8 cellular contexts compared by ENCODE assay signal in the genomic region with DNA sequence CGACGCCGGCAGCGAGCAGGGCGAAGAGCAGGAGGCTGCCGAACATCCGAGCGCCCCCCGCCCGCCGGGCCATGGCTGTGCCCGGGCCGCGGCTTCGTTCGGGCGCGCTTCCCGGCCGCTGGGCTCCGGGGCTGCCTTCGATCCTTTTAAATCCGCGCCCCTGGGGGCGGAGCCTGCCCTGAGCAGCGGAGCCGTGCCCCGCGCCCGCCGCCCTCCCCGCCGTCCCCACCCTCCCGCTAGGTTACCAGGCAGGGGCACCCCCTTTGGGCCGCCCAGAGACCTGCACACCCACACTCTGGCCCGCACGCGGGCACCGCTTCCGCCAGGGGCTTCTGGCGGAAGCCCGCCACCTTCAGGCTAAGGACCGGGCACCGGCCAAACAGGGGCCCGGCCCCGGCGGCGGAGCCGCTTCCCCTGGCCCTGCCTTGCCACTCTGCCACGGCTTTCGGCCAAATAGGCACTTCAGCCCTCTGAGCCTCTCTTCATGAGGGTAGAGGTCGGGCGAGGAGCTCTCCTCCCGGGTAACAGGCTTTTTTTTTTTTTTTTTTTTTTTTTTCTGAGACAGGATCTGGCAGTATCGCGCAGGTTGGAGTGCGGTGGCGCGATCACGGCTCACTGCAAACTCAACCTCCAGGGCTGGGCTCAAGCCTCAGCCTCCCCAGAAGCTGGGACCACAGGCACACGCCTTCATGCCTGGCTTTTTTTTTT. TPM values are rescaled to one million over a fixed set of nuclear protein-coding genes. Genes with fewer than 3 reads are reported as not detected.
DNase-seq lines count a peak whose midpoint lies in the region; ATAC-seq and TF ChIP-seq lines count a peak whose summit lies in the region.

A gene with protein sequence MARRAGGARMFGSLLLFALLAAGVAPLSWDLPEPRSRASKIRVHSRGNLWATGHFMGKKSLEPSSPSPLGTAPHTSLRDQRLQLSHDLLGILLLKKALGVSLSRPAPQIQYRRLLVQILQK (minus strand): TSS at position 120 of the 708 bp plus-strand sequence. CDS start 47 bp downstream, at position 73.

- POLR2A ChIA-PET in HEK293 (lab: Yijun Ruan, JAX) = interaction anchor here (0.5 to 2.6 kb wide), 11 partner anchors 23 to 512 kb away, joined by 3 to 12 read pairs (median 4); a partner anchor contains a TSS
- POLR2A ChIA-PET in activated naive CD8-positive, alpha-beta T cell treated with anti-CD3 and anti-CD28 coated beads, Interleukin-2, amount 10 ng/mL, durations not matched to agents 7 days and 5 days (lab: Charles Lee) = interaction anchor here (0.9 to 2.0 kb wide), 5 partner anchors 26 to 89 kb away, joined by 3 to 17 read pairs (median 4); a partner anchor contains a TSS

- WGBS in trophoblast cell (ENCODE audit: extremely low coverage, insufficient coverage, insufficient read length) = no CpG with 5 or more reads among the region's 61 CpGs
- 2% methylated on average over 22 to 51 of the region's 61 CpGs for whole genome bisulfite sequencing in tibial nerve, 2 donors

- CTCF ChIA-PET in HEK293 (lab: Yijun Ruan, JAX) = interaction anchor here (0.6 to 2.0 kb wide), 28 partner anchors 9 to 273 kb away, joined by 3 to 9 read pairs (median 4); no protein-coding TSS in a partner anchor

- peaks cover 8% of the 10 kb centered on the region for H3K79me2 ChIP-seq in trophoblast cell (ENCODE audit: control insufficient read depth, insufficient read depth, low read length, poor library complexity)

- peak within 1 kb of the TSS; percentile 80 for H3K14ac ChIP-seq in trophoblast cell (ENCODE audit: low read length)

- peak within 1 kb of the TSS; percentile 56 for H2AFZ ChIP-seq in trophoblast cell (ENCODE audit: insufficient read depth, low read length, poor library complexity)

- peaks cover 14% of the 10 kb centered on the region for H3K4me1 Mint-ChIP-seq in activated naive CD8-positive, alpha-beta T cell treated with anti-CD3 and anti-CD28 coated beads, Interleukin-2, amount 10 ng/mL, durations not matched to agents 7 days and 5 days

- H3K79me1 ChIP-seq in trophoblast cell (ENCODE audit: low read length) = peaks cover 8% of the 10 kb centered on the region

- DNase-seq in GM06990 (ENCODE audit: extremely low read depth, insufficient read length) (peak; percentile 89), MV-4-11 (lab: John Stamatoyannopoulos, UW) (peak; percentile 78), SKM-1 treated with dmso at 0.1 percent for 144 hours (lab: John Stamatoyannopoulos, UW; ENCODE audit: unreplicated experiment) (peak; percentile 83), cardiac muscle cell (ENCODE audit: low read depth in 1 of 2, low spot score in 1 of 2) (peak; percentile 71 to 91), trophoblast cell (peak; percentile 56 to 68), tibial nerve (ENCODE audit: low spot score in 2 of 2) (peak; percentile 39 to 56)
- DNase-seq in activated naive CD8-positive, alpha-beta T cell treated with anti-CD3 and anti-CD28 coated beads, Interleukin-2, amount 10 ng/mL, durations not matched to agents 7 days and 5 days = peak; percentile 86

- peak within 1 kb of the TSS; percentile 32 for H3K18ac ChIP-seq in trophoblast cell (ENCODE audit: low read length)

- H4K91ac ChIP-seq in trophoblast cell (ENCODE audit: low read depth, low read length) = peak within 1 kb of the TSS; percentile 69

- H3K27me3 ChIP-seq in GM06990 (replicated peaks; ENCODE audit: control insufficient read depth, insufficient read depth, low read length) = no peaks in the 10 kb centered on the region
- H3K27me3 ChIP-seq in cardiac muscle cell = no peaks in the 10 kb centered on the region
- H3K27me3 ChIP-seq in trophoblast cell (ENCODE audit: insufficient read depth, low read length) = no peaks in the 10 kb centered on the region
- no peaks in the 10 kb centered on the region for H3K27me3 ChIP-seq in tibial nerve

- H3K4me1 ChIP-seq in HEK293 (ENCODE audit: control insufficient read depth, insufficient read depth, low read length) (peaks cover 14% of the 10 kb centered on the region), cardiac muscle cell (ENCODE audit: low read depth) (peaks cover 16% of the 10 kb centered on the region), trophoblast cell (ENCODE audit: control insufficient read depth in 1 of 2, insufficient read depth in 2 of 2, low read length in 2 of 2) (peaks cover 7% of the 10 kb centered on the region in 2 experiments), tibial nerve (peaks cover 0 to 38% (median 12%) of the 10 kb centered on the region in 4 donors)

- peak within 1 kb of the TSS; percentile 74 for H3K9ac ChIP-seq in trophoblast cell (ENCODE audit: low read length)

- peak within 1 kb of the TSS; percentile 84 for H3K4me2 ChIP-seq in trophoblast cell (ENCODE audit: low read length)

- peak within 1 kb of the TSS; percentile 60 for H4K12ac ChIP-seq in trophoblast cell (ENCODE audit: low read depth, low read length)

- peak within 1 kb of the TSS; percentile 8 for H2BK120ac ChIP-seq in trophoblast cell (ENCODE audit: insufficient read depth, low read length, poor library complexity)

- no peak for TF ChIP-seq POLR2A in tibial nerve (IDR thresholded peaks at IDR 0.05)

- TF ChIP-seq EP300 in tibial nerve (IDR thresholded peaks at IDR 0.05) = no peak

- ATAC-seq in activated naive CD8-positive, alpha-beta T cell treated with anti-CD3 and anti-CD28 coated beads, Interleukin-2, amount 10 ng/mL, durations not matched to agents 7 days and 5 days (ENCODE audit: low read depth) = peak; percentile 71

- peak within 1 kb of the TSS; percentile 46; the same call in 1 of the 2 replicates for H3K27ac ChIP-seq in HEK293 (ENCODE audit: extremely low read depth, low read depth, low read length)
- H3K27ac ChIP-seq in cardiac muscle cell = peak within 1 kb of the TSS; percentile 17
- no peak within 1 kb of the TSS for H3K27ac ChIP-seq in trophoblast cell (ENCODE audit: low read depth, low read length)
- peak within 1 kb of the TSS; percentile 75 to 93 (median 80) for H3K27ac ChIP-seq in tibial nerve

- no peak within 1 kb of the TSS for H3K4ac ChIP-seq in trophoblast cell (ENCODE audit: low read depth, low read length)

- H3K36me3 ChIP-seq in GM06990 (ENCODE audit: control insufficient read depth, insufficient read depth, low read length) = 0 out of 2 replicates have a peak, but pooled peaks cover 2% of the 10 kb centered on the region
- H3K36me3 ChIP-seq in HEK293 (ENCODE audit: control insufficient read depth in 2 of 2, insufficient read depth in 1 of 2, low read length in 2 of 2) = peaks cover 0 to 5% of the 10 kb centered on the region in 2 experiments; a peak in 2 of 3 replicates
- no peaks in the 10 kb centered on the region for H3K36me3 ChIP-seq in cardiac muscle cell
- H3K36me3 ChIP-seq in trophoblast cell (ENCODE audit: control insufficient read depth in 1 of 2, insufficient read depth in 2 of 2, low read length in 2 of 2) = peaks cover 0 to 3% of the 10 kb centered on the region in 2 experiments
- H3K36me3 ChIP-seq in tibial nerve = no peaks in the 10 kb centered on the region

- no peaks in the 10 kb centered on the region for H3K27me3 Mint-ChIP-seq in activated naive CD8-positive, alpha-beta T cell treated with anti-CD3 and anti-CD28 coated beads, Interleukin-2, amount 10 ng/mL, durations not matched to agents 7 days and 5 days

- peak within 1 kb of the TSS; percentile 80 for H3K4me3 Mint-ChIP-seq in activated naive CD8-positive, alpha-beta T cell treated with anti-CD3 and anti-CD28 coated beads, Interleukin-2, amount 10 ng/mL, durations not matched to agents 7 days and 5 days

- H3K4me3 ChIP-seq in GM06990 (replicated peaks; ENCODE audit: low read depth, low read length) (peak within 1 kb of the TSS; percentile 62), HEK293 (ENCODE audit: low read depth, low read length) (peak within 1 kb of the TSS; percentile 35), cardiac muscle cell (peak within 1 kb of the TSS; percentile 20), trophoblast cell (ENCODE audit: low read depth, low read length) (peak within 1 kb of the TSS; percentile 63), tibial nerve (peak within 1 kb of the TSS; percentile 48 to 66 (median 58))

- H4K8ac ChIP-seq in trophoblast cell (ENCODE audit: low read depth, low read length) = peak within 1 kb of the TSS; percentile 89

- peak within 1 kb of the TSS; percentile 32 for H2AK5ac ChIP-seq in trophoblast cell (ENCODE audit: low read length)

- H3K27ac Mint-ChIP-seq in activated naive CD8-positive, alpha-beta T cell treated with anti-CD3 and anti-CD28 coated beads, Interleukin-2, amount 10 ng/mL, durations not matched to agents 7 days and 5 days = peak within 1 kb of the TSS; percentile 73

- no peaks in the 10 kb centered on the region for H3K9me3 Mint-ChIP-seq in activated naive CD8-positive, alpha-beta T cell treated with anti-CD3 and anti-CD28 coated beads, Interleukin-2, amount 10 ng/mL, durations not matched to agents 7 days and 5 days

- H3K23ac ChIP-seq in trophoblast cell (ENCODE audit: low read length) = no peak within 1 kb of the TSS

- no peak within 1 kb of the TSS for H2BK12ac ChIP-seq in trophoblast cell (ENCODE audit: low read length)

- peaks cover 4% of the 10 kb centered on the region for H3K36me3 Mint-ChIP-seq in activated naive CD8-positive, alpha-beta T cell treated with anti-CD3 and anti-CD28 coated beads, Interleukin-2, amount 10 ng/mL, durations not matched to agents 7 days and 5 days

- H3K9me3 ChIP-seq in HEK293 (ENCODE audit: control insufficient read depth, insufficient read depth, low read depth, low read length) (no peaks in the 10 kb centered on the region), cardiac muscle cell (ENCODE audit: low read depth) (no peaks in the 10 kb centered on the region), trophoblast cell (ENCODE audit: insufficient read depth, low read depth, low read length) (no peaks in the 10 kb centered on the region), tibial nerve (no peaks in the 10 kb centered on the region)

- TF ChIP-seq CTCF in GM06990 (IDR thresholded peaks at IDR 0.05; ENCODE audit: insufficient read depth, low read length, poor library complexity, severe bottlenecking) (peak; percentile 84), HEK293 (tag by site-specific recombination; IDR thresholded peaks at IDR 0.05) (peak; percentile 92), cardiac muscle cell (IDR thresholded peaks at IDR 0.05; ENCODE audit: low read depth, low read length) (peak; percentile 57), tibial nerve (IDR thresholded peaks at IDR 0.05) (peak; percentile 67 to 82 (median 75))

- H2BK5ac ChIP-seq in trophoblast cell (ENCODE audit: low read depth, low read length, poor library complexity) = no peak within 1 kb of the TSS

TF ChIP-seq in HEK293, 187 proteins besides CTCF, POLR2A, EP300 and RAD21 (continues in another document):
- TF ChIP-seq SP7 (tag by site-specific recombination; IDR thresholded peaks at IDR 0.05) = no peak; the same call in 1 of the 2 replicates
- no peak for TF ChIP-seq FEZF1 (tag by site-specific recombination; IDR thresholded peaks at IDR 0.05)
- peak; percentile 46; the same call in 1 of the 2 replicates for TF ChIP-seq ZNF561 (tag by site-specific recombination; IDR thresholded peaks at IDR 0.05; ENCODE audit: borderline replicate concordance)

RNA-seq across cellular contexts. Expression of the gene that starts here (rescaled TPM):
- total RNA-seq in activated naive CD8-positive, alpha-beta T cell treated with anti-CD3 and anti-CD28 coated beads, Interleukin-2, amount 10 ng/mL, durations not matched to agents 7 days and 5 days = 1 to 10 TPM; 1.1 to 1.7 TPM
- total RNA-seq in cardiac muscle cell (4.1 and 6.4 TPM in 2 replicates), tibial nerve (100 to 1,000 TPM in 1 of 4 donors, 10 to 100 TPM in 3; 27.3 to 157 (median 68.0) TPM)
- 5.9 and 9.0 TPM in 2 replicates for polyA plus RNA-seq in cardiac muscle cell
- polyA plus RNA-seq in trophoblast cell (2013) = 9.5 and 10.1 TPM in 2 replicates
